ENCODE assay signal across 11 cellular contexts in genomic region chr2:233380132-233381012, GRCh38. TPM values are rescaled to one million over a fixed set of nuclear protein-coding genes. Genes with fewer than 3 reads are reported as not detected.
DNase-seq lines count a peak whose midpoint lies in the region; ATAC-seq, FAIRE-seq and TF ChIP-seq lines count a peak whose summit lies in the region.
"Had no signal": no experiment of that assay in that cellular context is flagged by ENCODE, and none has a peak within 500 bp of the region (broad histone marks: within the 10 kb centered on the region; RNA-seq: fewer than 3 reads in every experiment).

No MANE protein-coding gene starts in this region.

- H3K4me3 Mint-ChIP-seq in activated naive CD8-positive, alpha-beta T cell treated with anti-CD3 and anti-CD28 coated beads for 36 hours, result no peak overlapping the region
- H3K4me3 Mint-ChIP-seq in neural progenitor cell, result no peak overlapping the region
- no peak overlapping the region for H3K4me3 Mint-ChIP-seq in T-helper 2 cell treated with Interferon-gamma antibody and Interleukin-4, amounts not matched to agents 5 μg/mL and 100 μg/mL, for 36 hours

- H3K4me3 ChIP-seq in neural progenitor cell (no peak overlapping the region), gastrocnemius medialis (no peak overlapping the region), thyroid gland (replicated peaks in 1 of 3) (no peak overlapping the region)

- peaks cover 5% of the 10 kb centered on the region for H3K9me3 Mint-ChIP-seq in activated naive CD8-positive, alpha-beta T cell treated with anti-CD3 and anti-CD28 coated beads for 36 hours
- peaks cover 2% of the 10 kb centered on the region for H3K9me3 Mint-ChIP-seq in neural progenitor cell
- H3K9me3 Mint-ChIP-seq in T-helper 2 cell treated with Interferon-gamma antibody and Interleukin-4, amounts not matched to agents 5 μg/mL and 100 μg/mL, for 36 hours, result no peaks in the 10 kb centered on the region

- H3K4me2 ChIP-seq in neural progenitor cell, result no peak overlapping the region

- H3K27ac ChIP-seq in neural progenitor cell, result no peak overlapping the region
- no peak overlapping the region for H3K27ac ChIP-seq in gastrocnemius medialis
- peak overlapping the region in 1 of 3 donors; percentile 8 for H3K27ac ChIP-seq in thyroid gland

- ATAC-seq in HG02610 (IDR thresholded peaks at IDR 0.05; ENCODE audit: unreplicated experiment) (peak; percentile 41), gastrocnemius medialis (no peak)

- peaks cover 52% of the 10 kb centered on the region for H3K36me3 Mint-ChIP-seq in activated naive CD8-positive, alpha-beta T cell treated with anti-CD3 and anti-CD28 coated beads for 36 hours
- peaks cover 11% of the 10 kb centered on the region for H3K36me3 Mint-ChIP-seq in neural progenitor cell
- peaks cover 19% of the 10 kb centered on the region for H3K36me3 Mint-ChIP-seq in T-helper 2 cell treated with Interferon-gamma antibody and Interleukin-4, amounts not matched to agents 5 μg/mL and 100 μg/mL, for 36 hours (ENCODE audit: low read depth)

- H3K79me2 ChIP-seq in neural progenitor cell (ENCODE audit: low read depth), result no peaks in the 10 kb centered on the region

- intact Hi-C loops in gastrocnemius medialis (cut with DNase I; ENCODE audit: low total_unique reads), result no loop called here
- intact Hi-C loops in thyroid gland (cut with DNase I), result no loop called here

- peak overlapping the region; percentile 3 for H3K27ac Mint-ChIP-seq in activated naive CD8-positive, alpha-beta T cell treated with anti-CD3 and anti-CD28 coated beads for 36 hours
- peak overlapping the region; percentile 67 for H3K27ac Mint-ChIP-seq in neural progenitor cell
- H3K27ac Mint-ChIP-seq in T-helper 2 cell treated with Interferon-gamma antibody and Interleukin-4, amounts not matched to agents 5 μg/mL and 100 μg/mL, for 36 hours, result no peak overlapping the region

- DNase-seq in GM12891 (ENCODE audit: insufficient read length, low spot score), result no peak
- DNase-seq in activated naive CD8-positive, alpha-beta T cell treated with anti-CD3 and anti-CD28 coated beads for 36 hours, result no peak
- DNase-seq in neural progenitor cell (ENCODE audit: low spot score), result no peak
- DNase-seq in T-helper 2 cell treated with Interferon-gamma antibody and Interleukin-4, amounts not matched to agents 5 μg/mL and 100 μg/mL, for 36 hours (ENCODE audit: low spot score), result no peak
- DNase-seq in gastrocnemius medialis, result no peak
- no peak for DNase-seq in NCI-H1436 (lab: John Stamatoyannopoulos, UW)
- DNase-seq in thyroid gland, result no peak
- DNase-seq: anterior cingulate cortex; NCI-H2227 treated with DMSO at 0.1 percent for 48 hours; stimulated activated CD4-positive, alpha-beta T cell treated with anti-CD3 and anti-CD28 coated beads, Interleukin-15, amount 100 ng/mL, for 24 hours had no signal

- peaks cover 8% of the 10 kb centered on the region for H4K20me1 ChIP-seq in neural progenitor cell (ENCODE audit: low read depth)

- no peaks in the 10 kb centered on the region for H3K27me3 ChIP-seq in neural progenitor cell
- H3K27me3 ChIP-seq in gastrocnemius medialis, result no peaks in the 10 kb centered on the region
- H3K27me3 ChIP-seq in thyroid gland, result no peaks in the 10 kb centered on the region

- 88 to 90% methylated on average over 14 of the region's 14 CpGs for WGBS in thyroid gland, 2 donors

- no peaks in the 10 kb centered on the region for H3K9me3 ChIP-seq in neural progenitor cell (ENCODE audit: low read depth)
- no peaks in the 10 kb centered on the region for H3K9me3 ChIP-seq in gastrocnemius medialis
- H3K9me3 ChIP-seq in thyroid gland, result no peaks in the 10 kb centered on the region

- H3K36me3 ChIP-seq in neural progenitor cell, result no peaks in the 10 kb centered on the region
- no peaks in the 10 kb centered on the region for H3K36me3 ChIP-seq in gastrocnemius medialis
- no peaks in the 10 kb centered on the region for H3K36me3 ChIP-seq in thyroid gland

- in situ Hi-C loops in gastrocnemius medialis (cut with MboI; ENCODE audit: low sequenced_read_pairs in 4 of 4), result no loop called here

- TF ChIP-seq CTCF in neural progenitor cell (IDR thresholded peaks at IDR 0.05) (no peak), gastrocnemius medialis (IDR thresholded peaks at IDR 0.05 in 4 of 5, conservative IDR thresholded peaks at IDR 0.05 in 1 of 5) (no peak), thyroid gland (IDR thresholded peaks at IDR 0.05) (no peak)

- H3F3A ChIP-seq in neural progenitor cell (ENCODE audit: low read depth), result no peaks in the 10 kb centered on the region

- H3K9ac ChIP-seq in neural progenitor cell, result no peak overlapping the region

- TF ChIP-seq POLR2A in GM12891 (IDR thresholded peaks at IDR 0.05; ENCODE audit: low read depth, low read length), result no peak
- no peak for TF ChIP-seq POLR2A in gastrocnemius medialis (IDR thresholded peaks at IDR 0.05)
- TF ChIP-seq POLR2A in thyroid gland (IDR thresholded peaks at IDR 0.05), result no peak

- peaks cover 23% of the 10 kb centered on the region for H3K4me1 ChIP-seq in neural progenitor cell
- H3K4me1 ChIP-seq in gastrocnemius medialis, result peaks cover 0 to 4% of the 10 kb centered on the region in 2 donors
- peaks cover 12 to 21% of the 10 kb centered on the region in 2 donors for H3K4me1 ChIP-seq in thyroid gland

- H3K4me1 Mint-ChIP-seq in activated naive CD8-positive, alpha-beta T cell treated with anti-CD3 and anti-CD28 coated beads for 36 hours, result peaks cover 65% of the 10 kb centered on the region
- H3K4me1 Mint-ChIP-seq in neural progenitor cell, result peaks cover 25% of the 10 kb centered on the region
- peaks cover 42% of the 10 kb centered on the region for H3K4me1 Mint-ChIP-seq in T-helper 2 cell treated with Interferon-gamma antibody and Interleukin-4, amounts not matched to agents 5 μg/mL and 100 μg/mL, for 36 hours (ENCODE audit: low read depth)

- H2AFZ ChIP-seq in neural progenitor cell (replicated peaks), result no peak overlapping the region

- no peaks in the 10 kb centered on the region for H3K27me3 Mint-ChIP-seq in activated naive CD8-positive, alpha-beta T cell treated with anti-CD3 and anti-CD28 coated beads for 36 hours
- peaks cover 3% of the 10 kb centered on the region for H3K27me3 Mint-ChIP-seq in neural progenitor cell (ENCODE audit: insufficient read depth, low read depth)
- H3K27me3 Mint-ChIP-seq in T-helper 2 cell treated with Interferon-gamma antibody and Interleukin-4, amounts not matched to agents 5 μg/mL and 100 μg/mL, for 36 hours (ENCODE audit: low read depth), result no peaks in the 10 kb centered on the region

- peak; percentile 91 for FAIRE-seq in GM12891 (lab: Jason Lieb, UNC)

TF ChIP-seq in GM12891, 5 proteins besides CTCF, POLR2A, EP300 and RAD21:
- TF ChIP-seq SPI1 (IDR thresholded peaks at IDR 0.05; ENCODE audit: low read depth, low read length), result no peak
- 0 out of 2 replicates have a peak, but pooled peaks have one; percentile 7 for TF ChIP-seq POU2F2 (IDR thresholded peaks at IDR 0.05; ENCODE audit: low read depth, low read length)

RNA-seq across cellular contexts. Expression of gene DGKD, which starts 26.1 kb away (rescaled TPM):
- 53.7 TPM for polyA plus RNA-seq in GM12891 (2012; ENCODE audit: low read depth, missing spikeins)
- total RNA-seq in activated naive CD8-positive, alpha-beta T cell treated with anti-CD3 and anti-CD28 coated beads for 36 hours, result 10 to 100 TPM; 63.2 to 76.0 TPM
- total RNA-seq in neural progenitor cell (ENCODE audit: low replicate concordance) (10.9 and 22.0 TPM in 2 replicates), gastrocnemius medialis (10 to 100 TPM; 26.3 to 41.3 (median 30.4) TPM), thyroid gland (10 to 100 TPM; 22.3 to 71.7 (median 27.3) TPM)
